19 cellular contexts compared by ENCODE assay signal in the genomic region with DNA sequence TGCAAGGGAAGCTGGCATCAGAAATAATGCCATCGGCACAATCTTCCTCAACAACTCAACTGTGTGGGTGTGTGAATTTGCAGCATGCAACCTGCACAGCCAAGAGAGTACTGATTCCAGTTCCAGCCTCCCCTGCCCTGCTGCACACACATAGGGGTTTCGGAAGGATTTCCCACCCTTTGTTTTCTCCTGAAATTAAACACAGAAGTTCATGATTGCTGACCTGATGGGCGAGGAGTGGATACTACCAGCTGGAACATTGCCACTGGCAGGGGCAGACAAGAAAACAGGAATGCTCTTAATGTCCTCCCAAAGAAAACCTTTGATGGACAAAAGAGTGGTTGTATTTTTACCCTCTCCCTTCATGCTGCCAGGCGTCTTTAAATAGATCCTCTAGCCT. TPM values are rescaled to one million over a fixed set of nuclear protein-coding genes. Genes with fewer than 3 reads are reported as not detected.
"Had no signal": no experiment of that assay in that cellular context is flagged by ENCODE, and none has a peak within 500 bp of the region (broad histone marks: within the 10 kb centered on the region; RNA-seq: fewer than 3 reads in every experiment).

No MANE protein-coding gene starts in this region.

- H3K4me3 ChIP-seq: lung, right atrium auricular region, SK-N-MC, skin epidermis had no signal

- FAIRE-seq: colon, endothelial cell of umbilical vein had no signal

- ATAC-seq: activated CD4-positive, CD25-positive, alpha-beta regulatory T cell treated with anti-CD3 and anti-CD28 coated beads, Interleukin-2, amount 50 U/mL, for 24 hours; foreskin keratinocyte; naive thymus-derived CD8-positive, alpha-beta T cell had no signal

- DNase-seq: activated naive CD8-positive, alpha-beta T cell treated with anti-CD3 and anti-CD28 coated beads for 36 hours; foreskin keratinocyte; immature natural killer cell; naive thymus-derived CD8-positive, alpha-beta T cell; stimulated activated CD4-positive, alpha-beta T cell treated with anti-CD3 and anti-CD28 coated beads, Interleukin-15, amount 100 ng/mL, for 24 hours; stimulated activated CD4-positive, alpha-beta T cell treated with anti-CD3 and anti-CD28 coated beads, Interleukin-4, amount 100 ng/mL, for 24 hours; stimulated activated naive CD4-positive, alpha-beta T cell; trophoblast cell had no signal

- H3K27me3 ChIP-seq: foreskin keratinocyte, right atrium auricular region had no signal

- H3K36me3 ChIP-seq: right atrium auricular region had no signal

- H3K27ac ChIP-seq: foreskin keratinocyte, right atrium auricular region, SK-N-MC had no signal

- H3K9me3 ChIP-seq: right atrium auricular region had no signal

RNA-seq across cellular contexts. Expression of a gene that starts 4.8 kb away (rescaled TPM):
- total RNA-seq: activated CD8-positive, alpha-beta memory T cell treated with anti-CD3 and anti-CD28 coated beads for 36 hours; activated naive CD8-positive, alpha-beta T cell treated with anti-CD3 and anti-CD28 coated beads for 36 hours; activated T-helper 1 cell treated with anti-CD3 and anti-CD28 coated beads, Interleukin-12 subunit alpha, Interleukin-12 subunit beta, Interleukin-2, Interleukin-4 antibody, amounts not matched to agents 30 ng/mL and 10 ng/mL and 1 ng/mL, durations not matched to agents 14 hours and 24 hours and 36 hours; foreskin keratinocyte; mononuclear cell; naive thymus-derived CD8-positive, alpha-beta T cell; subcutaneous adipose tissue had no signal
